ENCODE assay signal across 9 cellular contexts in the genomic region with DNA sequence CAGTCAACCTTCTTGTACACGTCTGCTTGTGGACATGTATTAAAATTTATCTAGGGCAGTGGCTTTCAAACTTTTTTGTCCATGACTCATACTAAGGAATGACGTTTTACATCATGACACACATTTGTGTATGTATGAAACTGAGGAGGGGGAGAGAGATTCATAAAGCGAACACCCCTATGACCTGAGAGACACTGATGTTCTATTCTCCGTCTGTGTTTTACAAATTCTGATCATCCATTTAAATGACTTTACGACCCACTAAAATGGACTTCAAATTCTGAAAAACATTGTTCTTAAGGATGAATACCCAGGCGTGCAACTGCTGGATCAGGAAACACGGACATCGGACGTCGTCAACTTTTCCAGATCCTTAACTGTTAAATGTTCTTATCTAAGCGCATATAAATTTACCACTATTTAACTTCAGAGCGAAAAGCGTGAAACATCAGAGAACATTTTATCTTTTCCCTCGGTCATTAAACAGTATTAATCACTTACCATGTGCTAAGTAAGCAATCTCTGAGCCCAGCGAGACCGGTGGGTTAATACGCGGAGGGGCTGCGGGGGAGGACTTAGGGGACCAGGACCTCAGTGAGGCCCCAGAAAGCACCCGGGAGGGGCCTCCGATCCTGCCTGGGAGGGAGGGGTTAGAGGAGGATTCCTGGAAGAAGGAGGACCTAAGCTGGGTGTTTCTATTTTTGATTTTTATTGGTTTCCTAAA. TPM values are rescaled to one million over a fixed set of nuclear protein-coding genes. Genes with fewer than 3 reads are reported as not detected.
DNase-seq lines count a peak whose midpoint lies in the region; ATAC-seq, FAIRE-seq and TF ChIP-seq lines count a peak whose summit lies in the region.
"Had no signal": no experiment of that assay in that cellular context is flagged by ENCODE, and none has a peak within 500 bp of the region (broad histone marks: within the 10 kb centered on the region; RNA-seq: fewer than 3 reads in every experiment).

No MANE protein-coding gene starts in this region.

- intact Hi-C loops in Right ventricle myocardium inferior (cut with DNase I) = loop anchor here (5.0 kb wide), 1 partner anchor 330 kb away; a partner anchor contains a TSS
- intact Hi-C loops in cardiac septum (cut with DNase I) = loop anchor here (10.0 kb wide), 1 partner anchor 332 kb away; a partner anchor contains a TSS

- H3K36me3 Mint-ChIP-seq in activated naive CD8-positive, alpha-beta T cell = peaks cover 3% of the 10 kb centered on the region
- H3K36me3 Mint-ChIP-seq: activated naive CD4-positive, alpha-beta T cell treated with anti-CD3 and anti-CD28 coated beads, Interleukin-2, amount 50 U/mL, for 72 hours had no signal

- peaks cover 7% of the 10 kb centered on the region for H3K4me1 Mint-ChIP-seq in activated naive CD8-positive, alpha-beta T cell (ENCODE audit: low read depth)

- peaks cover 60% of the 10 kb centered on the region for H3K27me3 ChIP-seq in iPS-15b (ENCODE audit: control insufficient read depth, insufficient read depth, low read length)
- no peaks in the 10 kb centered on the region for H3K27me3 ChIP-seq in small intestine (ENCODE audit: control insufficient read depth in 2 of 2, insufficient read depth in 2 of 2, low read length in 2 of 2)

- peak overlapping the region; percentile 37 for H3K27ac Mint-ChIP-seq in activated naive CD8-positive, alpha-beta T cell

- H3K9me3 ChIP-seq in iPS-15b (ENCODE audit: control insufficient read depth, insufficient read depth, low read length) = no peaks in the 10 kb centered on the region
- no peaks in the 10 kb centered on the region for H3K9me3 ChIP-seq in small intestine (ENCODE audit: control insufficient read depth, low read depth)

- FAIRE-seq in small intestine (lab: Jason Lieb, UNC) (no peak), GM12891 (lab: Jason Lieb, UNC) (no peak)

- no peaks in the 10 kb centered on the region for H3K9me3 Mint-ChIP-seq in activated naive CD8-positive, alpha-beta T cell (ENCODE audit: low read depth)
- H3K9me3 Mint-ChIP-seq: activated naive CD4-positive, alpha-beta T cell treated with anti-CD3 and anti-CD28 coated beads, Interleukin-2, amount 50 U/mL, for 72 hours had no signal

- DNase-seq in Right ventricle myocardium inferior (ENCODE audit: missing footprints) (peak; percentile 64), cardiac septum (ENCODE audit: low spot score) (no peak), small intestine (no peak), GM12891 (ENCODE audit: insufficient read length, low spot score) (no peak)

- no peak overlapping the region for H3K9ac ChIP-seq in iPS-15b (ENCODE audit: low read depth, low read length)

- H3K4me1 ChIP-seq in iPS-15b (ENCODE audit: control insufficient read depth, insufficient read depth, low read length) (no peaks in the 10 kb centered on the region), small intestine (ENCODE audit: control insufficient read depth in 2 of 2, insufficient read depth in 1 of 2, low read depth in 1 of 2, low read length in 1 of 2) (no peaks in the 10 kb centered on the region)

- peaks cover 7% of the 10 kb centered on the region for H3K27me3 Mint-ChIP-seq in activated naive CD8-positive, alpha-beta T cell

- WGBS in small intestine, 3 donors = 9 to 42% (median 30%) methylated on average over 21 of the region's 21 CpGs

- peak overlapping the region; percentile 8 for H3K4me3 ChIP-seq in iPS-15b (ENCODE audit: low read depth, low read length)
- H3K4me3 ChIP-seq in small intestine (ENCODE audit: low read depth in 1 of 2, low read length in 2 of 2) = peak overlapping the region; percentile 13 to 16

- no peak for TF ChIP-seq POLR2A in GM12891 (IDR thresholded peaks at IDR 0.05; ENCODE audit: low read depth, low read length)

- peak overlapping the region in 1 of 2 donors; percentile 20 for H3K27ac ChIP-seq in small intestine (ENCODE audit: low read depth in 1 of 2, low read length in 1 of 2)

- H3K4me3 Mint-ChIP-seq in activated naive CD8-positive, alpha-beta T cell = peak overlapping the region; percentile 74

- ATAC-seq in Right ventricle myocardium inferior (no peak), GM19395 (IDR thresholded peaks at IDR 0.05; ENCODE audit: unreplicated experiment) (no peak), HG02588 (IDR thresholded peaks at IDR 0.05; ENCODE audit: unreplicated experiment) (no peak)

- no peaks in the 10 kb centered on the region for H3K36me3 ChIP-seq in iPS-15b (ENCODE audit: control insufficient read depth, insufficient read depth, low read length)
- no peaks in the 10 kb centered on the region for H3K36me3 ChIP-seq in small intestine (ENCODE audit: control insufficient read depth in 2 of 2, insufficient read depth in 2 of 2, low read length in 2 of 2)

TF ChIP-seq in GM12891, 5 proteins besides CTCF, POLR2A, EP300 and RAD21:
- TF ChIP-seq TAF1 (IDR thresholded peaks at IDR 0.05; ENCODE audit: low read depth, low read length) (no peak), POU2F2 (IDR thresholded peaks at IDR 0.05; ENCODE audit: low read depth, low read length) (no peak), PAX5 (IDR thresholded peaks at IDR 0.05; ENCODE audit: insufficient read depth, low read length, severe bottlenecking) (no peak), SPI1 (IDR thresholded peaks at IDR 0.05; ENCODE audit: low read depth, low read length) (no peak), POLR2AphosphoS5 (IDR thresholded peaks at IDR 0.05; ENCODE audit: low read depth, low read length) (no peak)

RNA-seq across cellular contexts. Expression of a gene that starts 1.2 kb away (rescaled TPM):
- total RNA-seq in Right ventricle myocardium inferior = 13.1 TPM
- total RNA-seq in cardiac septum = 13.0 TPM
- 1 to 10 TPM; 2.7 to 9.0 (median 2.9) TPM for polyA plus RNA-seq in small intestine
- polyA plus RNA-seq in GM12891 (2012; ENCODE audit: low read depth, missing spikeins) = 16.3 TPM
